ENCODE assay signal across 22 cellular contexts in genomic region chr1:175874081-175874480, GRCh38.
DNase-seq lines count a peak whose midpoint lies in the region; ATAC-seq and TF ChIP-seq lines count a peak whose summit lies in the region.
"Had no signal": no experiment of that assay in that cellular context is flagged by ENCODE, and none has a peak within 500 bp of the region (broad histone marks: within the 10 kb centered on the region; RNA-seq: fewer than 3 reads in every experiment).

No MANE protein-coding gene starts in this region.

- no peak overlapping the region for H3K4ac ChIP-seq in trophoblast cell (ENCODE audit: low read depth, low read length)

- no peaks in the 10 kb centered on the region for H3F3A ChIP-seq in PC-3 (ENCODE audit: low read length, unreplicated experiment)

- TF ChIP-seq CTCF in PC-3 (conservative IDR thresholded peaks at IDR 0.05; ENCODE audit: low read depth, low read length): no peak
- no peak for TF ChIP-seq CTCF in ascending aorta (IDR thresholded peaks at IDR 0.05)
- no peak for TF ChIP-seq CTCF in GM20000 (IDR thresholded peaks at IDR 0.05; ENCODE audit: extremely low read depth, missing control alignments)

- intact Hi-C loops in PC-3 (cut with micrococcal nuclease) (no loop called here), ascending aorta (cut with DNase I) (no loop called here)

- no peak overlapping the region for H3K23ac ChIP-seq in trophoblast cell (ENCODE audit: low read length)

- H2AFZ ChIP-seq in PC-3 (ENCODE audit: low read length) (no peak overlapping the region), trophoblast cell (ENCODE audit: insufficient read depth, low read length, poor library complexity) (no peak overlapping the region)

- no peak overlapping the region for H4K91ac ChIP-seq in trophoblast cell (ENCODE audit: low read depth, low read length)

- H3K9me3 ChIP-seq in PC-3 (ENCODE audit: low read length) (no peaks in the 10 kb centered on the region), ascending aorta (no peaks in the 10 kb centered on the region), trophoblast cell (ENCODE audit: insufficient read depth, low read depth, low read length) (no peaks in the 10 kb centered on the region)
- H3K9me3 ChIP-seq: BE2C, BLaER1 had no signal

- DNase-seq in PC-3 (peak; percentile 10), ascending aorta (ENCODE audit: low spot score in 2 of 2) (no peak), trophoblast cell (peak; percentile 54 to 80), NCI-H524 treated with DMSO at 0.1 percent for 48 hours (lab: John Stamatoyannopoulos, UW) (no peak), GM20000 (ENCODE audit: low spot score) (no peak)
- DNase-seq: 8988T; ACHN; BE2C; C1 segment of cervical spinal cord; CD4-positive, alpha-beta memory T cell; CD4-positive, CD25-positive, alpha-beta regulatory T cell; CD8-positive, alpha-beta memory T cell; COR-L47; DMS 273 treated with DMSO at 0.1 percent for 48 hours; DMS153; DMS53; DMS79; DND-41; EL; GDM1 had no signal

- H2BK12ac ChIP-seq in trophoblast cell (ENCODE audit: low read length): no peak overlapping the region

- no peaks in the 10 kb centered on the region for H3K79me1 ChIP-seq in trophoblast cell (ENCODE audit: low read length)

- POLR2A ChIA-PET in PC-3 (lab: Charles Lee; ENCODE audit: unreplicated experiment): no interaction called here

- no TSS peak for BruUV-seq in PC-3 (replicated peaks; lab: Mats Ljungman, UMichigan)

- no peak overlapping the region for H4K8ac ChIP-seq in trophoblast cell (ENCODE audit: low read depth, low read length)

- no peak overlapping the region for H2BK5ac ChIP-seq in trophoblast cell (ENCODE audit: low read depth, low read length, poor library complexity)

- H4K20me1 ChIP-seq in PC-3 (ENCODE audit: low read length): no peaks in the 10 kb centered on the region
- H4K20me1 ChIP-seq: BLaER1 had no signal

- H3K4me1 ChIP-seq in PC-3 (ENCODE audit: insufficient read depth, low read length) (no peaks in the 10 kb centered on the region), ascending aorta (peaks cover 8 to 17% of the 10 kb centered on the region in 2 donors), trophoblast cell (ENCODE audit: control insufficient read depth in 1 of 2, insufficient read depth in 2 of 2, low read length in 2 of 2) (peaks cover 0 to 4% of the 10 kb centered on the region in 2 experiments)
- H3K4me1 ChIP-seq: BE2C had no signal

- no peak overlapping the region for H2AK5ac ChIP-seq in trophoblast cell (ENCODE audit: low read length)

- H2BK120ac ChIP-seq in trophoblast cell (ENCODE audit: insufficient read depth, low read length, poor library complexity): no peak overlapping the region

- no peak overlapping the region for H3K18ac ChIP-seq in trophoblast cell (ENCODE audit: low read length)

- H3K9me2 ChIP-seq in PC-3 (replicated peaks; ENCODE audit: low read length): no peaks in the 10 kb centered on the region

- no peak overlapping the region for H4K12ac ChIP-seq in trophoblast cell (ENCODE audit: low read depth, low read length)

- ATAC-seq in PC-3: no peak

- H3K4me2 ChIP-seq in PC-3 (ENCODE audit: low read length) (no peak overlapping the region), trophoblast cell (ENCODE audit: low read length) (no peak overlapping the region)
- H3K4me2 ChIP-seq: BLaER1 had no signal

- no peak overlapping the region for H3K14ac ChIP-seq in trophoblast cell (ENCODE audit: low read length)

- H3K27ac ChIP-seq in PC-3 (ENCODE audit: low read length) (no peak overlapping the region), ascending aorta (peak overlapping the region; percentile 40 to 43), trophoblast cell (ENCODE audit: low read depth, low read length) (no peak overlapping the region)
- H3K27ac ChIP-seq: BLaER1 had no signal

- H3K9ac ChIP-seq in PC-3 (ENCODE audit: low read length) (no peak overlapping the region), trophoblast cell (ENCODE audit: low read length) (no peak overlapping the region)
- H3K9ac ChIP-seq: BLaER1 had no signal

- H3K27me3 ChIP-seq in PC-3 (ENCODE audit: low read length): no peaks in the 10 kb centered on the region
- H3K27me3 ChIP-seq in ascending aorta: no peaks in the 10 kb centered on the region
- H3K27me3 ChIP-seq in trophoblast cell (ENCODE audit: insufficient read depth, low read length): no peaks in the 10 kb centered on the region
- H3K27me3 ChIP-seq: BE2C, BLaER1 had no signal

- WGBS in trophoblast cell (ENCODE audit: extremely low coverage, insufficient coverage, insufficient read length): no CpG with 5 or more reads among the region's 2 CpGs

- H3K4me3 ChIP-seq in PC-3 (ENCODE audit: low read length) (no peak overlapping the region), ascending aorta (no peak overlapping the region), trophoblast cell (ENCODE audit: low read depth, low read length) (no peak overlapping the region)
- H3K4me3 ChIP-seq: BLaER1, GM12878 had no signal

- H3K79me2 ChIP-seq in PC-3 (ENCODE audit: low read length) (no peaks in the 10 kb centered on the region), trophoblast cell (ENCODE audit: control insufficient read depth, insufficient read depth, low read length, poor library complexity) (no peaks in the 10 kb centered on the region)

- H3K36me3 ChIP-seq in PC-3 (ENCODE audit: low read depth, low read length) (no peaks in the 10 kb centered on the region), ascending aorta (no peaks in the 10 kb centered on the region), trophoblast cell (ENCODE audit: control insufficient read depth in 1 of 2, insufficient read depth in 2 of 2, low read length in 2 of 2) (no peaks in the 10 kb centered on the region)
- H3K36me3 ChIP-seq: BE2C, BLaER1 had no signal

- CTCF ChIA-PET in PC-3 (lab: Charles Lee): no interaction called here

Comparison
In these comparisons a context has a peak if more than half of its experiments do, and no peak if none do; other contexts are left out.
1. DNase-seq: peak in PC-3 (single experiment) and trophoblast cell (2 of 2); none in ascending aorta (0 of 2), NCI-H524 treated with DMSO at 0.1 percent for 48 hours (single experiment) and GM20000 (single experiment).
2. H3K27ac ChIP-seq: peak in ascending aorta (2 of 2); none in PC-3 (single experiment) and trophoblast cell (single experiment).